In genomic region chr6:24631671-24632070, GRCh38 we compare ENCODE assay signal across 21 cellular contexts. TPM values are rescaled to one million over a fixed set of nuclear protein-coding genes. Genes with fewer than 3 reads are reported as not detected.
"Had no signal": no experiment of that assay in that cellular context is flagged by ENCODE, and none has a peak within 500 bp of the region (broad histone marks: within the 10 kb centered on the region; RNA-seq: fewer than 3 reads in every experiment).

No MANE protein-coding gene starts in this region.

- H3K27me3 ChIP-seq: esophagus muscularis mucosa, right lobe of liver, tibial artery, upper lobe of right lung, vagina had no signal

- DNase-seq: cortex of kidney; effector memory CD4-positive, alpha-beta T cell; glutamatergic neuron; immature natural killer cell; left ventricle myocardium inferior; mesenchymal stem cell; naive B cell; right lobe of liver; stimulated activated CD4-positive, alpha-beta T cell treated with anti-CD3 and anti-CD28 coated beads, Interleukin-4, amount 100 ng/mL, for 1 hour; stimulated activated CD8-positive, alpha-beta memory T cell treated with anti-CD3 and anti-CD28 coated beads, Interleukin-4, amount 100 ng/mL, for 48 hours; tibial artery; upper lobe of right lung had no signal

- H3K36me3 ChIP-seq: esophagus muscularis mucosa, gastroesophageal sphincter, left ventricle myocardium inferior, prostate gland, right lobe of liver, tibial artery, upper lobe of right lung, vagina had no signal

- H3K27ac ChIP-seq: esophagus muscularis mucosa, gastroesophageal sphincter, left ventricle myocardium inferior, parathyroid adenoma, prostate gland, right lobe of liver, tibial artery, upper lobe of right lung, vagina had no signal

- ATAC-seq: gastroesophageal sphincter; right lobe of liver; stimulated activated effector memory CD8-positive, alpha-beta T cell treated with anti-CD3 and anti-CD28 coated beads, Interleukin-12 subunit alpha, Interleukin-12 subunit beta, amount 100 ng/mL, for 72 hours; upper lobe of right lung had no signal

- H3K9me3 ChIP-seq: prostate gland, right lobe of liver, upper lobe of right lung, vagina had no signal

- H3K4me3 ChIP-seq: esophagus muscularis mucosa, gastroesophageal sphincter, left ventricle myocardium inferior, lung, prostate gland, right lobe of liver, tibial artery, upper lobe of right lung, vagina had no signal

- H3K4me1 ChIP-seq: esophagus muscularis mucosa, gastroesophageal sphincter, parathyroid adenoma, prostate gland, right lobe of liver, tibial artery, upper lobe of right lung, vagina had no signal

RNA-seq across cellular contexts. Expression of gene KIAA0319, which starts 14.3 kb away (rescaled TPM):
- total RNA-seq: fibroblast of villous mesenchyme, left ventricle myocardium inferior, renal cortical epithelial cell had no signal
